Comparison of ENCODE assay signal across 9 cellular contexts in the genomic region with DNA sequence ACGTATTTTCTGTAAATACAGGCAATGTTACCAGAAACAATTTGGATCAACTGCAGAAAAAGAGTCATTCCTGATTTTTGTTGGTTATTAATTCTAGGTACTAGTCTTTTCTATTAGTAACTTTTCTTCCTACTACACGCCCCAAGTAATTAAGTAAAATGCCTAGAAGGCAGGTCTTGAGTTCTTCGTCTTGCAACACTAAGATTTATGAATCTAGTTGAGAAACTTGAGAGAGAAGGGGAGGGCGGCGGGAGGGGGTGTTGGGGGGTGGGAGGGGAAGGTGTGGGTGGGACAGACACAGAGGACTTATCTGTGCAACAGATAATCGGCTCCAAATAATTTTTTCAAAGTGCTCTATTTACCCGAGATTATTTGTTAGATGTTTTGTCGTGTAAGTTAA. TPM values are rescaled to one million over a fixed set of nuclear protein-coding genes. Genes with fewer than 3 reads are reported as not detected.
DNase-seq lines count a peak whose midpoint lies in the region; ATAC-seq and TF ChIP-seq lines count a peak whose summit lies in the region.
"Had no signal": no experiment of that assay in that cellular context is flagged by ENCODE, and none has a peak within 500 bp of the region (broad histone marks: within the 10 kb centered on the region; RNA-seq: fewer than 3 reads in every experiment).

No MANE protein-coding gene starts in this region.

- TF ChIP-seq EP300 in tibial nerve (IDR thresholded peaks at IDR 0.05) = no peak

- H3K9me3 Mint-ChIP-seq in activated T-cell treated with anti-CD3 and anti-CD28 coated beads, Interleukin-2, amount 50 U/mL, for 4 hours = no peaks in the 10 kb centered on the region
- H3K9me3 Mint-ChIP-seq in activated CD8-positive, alpha-beta T cell treated with anti-CD3 and anti-CD28 coated beads, Interleukin-2, amount 10 ng/mL, durations not matched to agents 7 days and 5 days (ENCODE audit: insufficient read depth) = no peaks in the 10 kb centered on the region

- H3K27me3 ChIP-seq in kidney epithelial cell (ENCODE audit: control insufficient read depth, insufficient read depth, low read length) (no peaks in the 10 kb centered on the region), tibial nerve (peaks cover 0 to 5% of the 10 kb centered on the region in 2 donors)

- H3K27me3 Mint-ChIP-seq in activated T-cell treated with anti-CD3 and anti-CD28 coated beads, Interleukin-2, amount 50 U/mL, for 4 hours (ENCODE audit: low read depth) = no peaks in the 10 kb centered on the region
- H3K27me3 Mint-ChIP-seq in activated CD8-positive, alpha-beta T cell treated with anti-CD3 and anti-CD28 coated beads, Interleukin-2, amount 10 ng/mL, durations not matched to agents 7 days and 5 days (ENCODE audit: low read depth) = no peaks in the 10 kb centered on the region

- TF ChIP-seq CTCF in kidney epithelial cell (IDR thresholded peaks at IDR 0.05; ENCODE audit: insufficient read depth, low read length, poor library complexity, severe bottlenecking) (no peak), tibial nerve (IDR thresholded peaks at IDR 0.05) (no peak)

- H3K4me1 Mint-ChIP-seq in activated T-cell treated with anti-CD3 and anti-CD28 coated beads, Interleukin-2, amount 50 U/mL, for 4 hours (ENCODE audit: low read depth) = peaks cover 42% of the 10 kb centered on the region
- peaks cover 30% of the 10 kb centered on the region for H3K4me1 Mint-ChIP-seq in activated CD8-positive, alpha-beta T cell treated with anti-CD3 and anti-CD28 coated beads, Interleukin-2, amount 10 ng/mL, durations not matched to agents 7 days and 5 days (ENCODE audit: low read depth)

- H3K4me3 ChIP-seq in kidney epithelial cell (ENCODE audit: low read depth, low read length) (peak overlapping the region; percentile 69), tibial nerve (peak overlapping the region; percentile 41 to 88 (median 68))

- TF ChIP-seq POLR2A in tibial nerve (IDR thresholded peaks at IDR 0.05) = no peak

- H3K4me1 ChIP-seq in tibial nerve = peaks cover 0 to 37% (median 2%) of the 10 kb centered on the region in 4 donors

- POLR2A ChIA-PET in activated CD8-positive, alpha-beta T cell treated with anti-CD3 and anti-CD28 coated beads, Interleukin-2, amount 10 ng/mL, durations not matched to agents 7 days and 5 days (lab: Charles Lee) = no interaction called here

- peak overlapping the region; percentile 93 for H3K27ac Mint-ChIP-seq in activated CD8-positive, alpha-beta T cell treated with anti-CD3 and anti-CD28 coated beads, Interleukin-2, amount 10 ng/mL, durations not matched to agents 7 days and 5 days

- WGBS in tibial nerve, 2 donors = 2 to 25% methylated on average over 7 to 8 of the region's 8 CpGs

- H3K4me3 Mint-ChIP-seq in activated T-cell treated with anti-CD3 and anti-CD28 coated beads, Interleukin-2, amount 50 U/mL, for 4 hours = peak overlapping the region; percentile 90
- H3K4me3 Mint-ChIP-seq in activated CD8-positive, alpha-beta T cell treated with anti-CD3 and anti-CD28 coated beads, Interleukin-2, amount 10 ng/mL, durations not matched to agents 7 days and 5 days = peak overlapping the region; percentile 91

- no peaks in the 10 kb centered on the region for H3K9me3 ChIP-seq in tibial nerve

- H3K36me3 Mint-ChIP-seq in activated T-cell treated with anti-CD3 and anti-CD28 coated beads, Interleukin-2, amount 50 U/mL, for 4 hours (ENCODE audit: insufficient read depth) = peaks cover 11% of the 10 kb centered on the region
- H3K36me3 Mint-ChIP-seq in activated CD8-positive, alpha-beta T cell treated with anti-CD3 and anti-CD28 coated beads, Interleukin-2, amount 10 ng/mL, durations not matched to agents 7 days and 5 days (ENCODE audit: low read depth) = peaks cover 32% of the 10 kb centered on the region

- peak overlapping the region in 3 of 4 donors; percentile 97 to 98 (median 97) for H3K27ac ChIP-seq in tibial nerve

- H3K36me3 ChIP-seq in kidney epithelial cell (ENCODE audit: control insufficient read depth, insufficient read depth, low read length) (no peaks in the 10 kb centered on the region), tibial nerve (no peaks in the 10 kb centered on the region)

- CTCF ChIA-PET in activated CD8-positive, alpha-beta T cell treated with anti-CD3 and anti-CD28 coated beads, Interleukin-2, amount 10 ng/mL, durations not matched to agents 7 days and 5 days (lab: Charles Lee) = no interaction called here

- ATAC-seq in activated T-cell treated with anti-CD3 and anti-CD28 coated beads, Interleukin-2, amount 50 U/mL, for 4 hours = no peak
- ATAC-seq in activated CD8-positive, alpha-beta T cell treated with anti-CD3 and anti-CD28 coated beads, Interleukin-2, amount 10 ng/mL, durations not matched to agents 7 days and 5 days = no peak
- no peak for ATAC-seq in GM21381 (IDR thresholded peaks at IDR 0.05; ENCODE audit: unreplicated experiment)
- ATAC-seq in HG03521 (IDR thresholded peaks at IDR 0.05; ENCODE audit: unreplicated experiment) = no peak

- DNase-seq in activated T-cell treated with anti-CD3 and anti-CD28 coated beads, Interleukin-2, amount 50 U/mL, for 4 hours = no peak
- no peak for DNase-seq in activated T-cell treated with anti-CD3 and anti-CD28 coated beads, Interleukin-2, amount 50 U/mL, for 48 hours
- no peak for DNase-seq in activated CD8-positive, alpha-beta T cell treated with anti-CD3 and anti-CD28 coated beads, Interleukin-2, amount 10 ng/mL, durations not matched to agents 7 days and 5 days
- DNase-seq in kidney epithelial cell (ENCODE audit: low read depth) (no peak), tibial nerve (ENCODE audit: low spot score in 2 of 2) (no peak), NCI-H82 (lab: John Stamatoyannopoulos, UW) (no peak)
- DNase-seq: NCI-H2081 treated with DMSO at 0.1 percent for 48 hours had no signal

RNA-seq across cellular contexts. Expression of gene RAP2C, which starts 3.0 kb away (rescaled TPM):
- total RNA-seq in activated T-cell treated with anti-CD3 and anti-CD28 coated beads, Interleukin-2, amount 50 U/mL, for 4 hours = 10 to 100 TPM; 31.0 to 34.1 (median 31.6) TPM
- 10 to 100 TPM; 27.4 to 32.2 TPM for total RNA-seq in activated CD8-positive, alpha-beta T cell treated with anti-CD3 and anti-CD28 coated beads, Interleukin-2, amount 10 ng/mL, durations not matched to agents 7 days and 5 days
- 25.8 and 28.0 TPM in 2 replicates for total RNA-seq in kidney epithelial cell
- 10 to 100 TPM; 15.3 to 21.1 (median 16.5) TPM for total RNA-seq in tibial nerve
